In the genomic region with DNA sequence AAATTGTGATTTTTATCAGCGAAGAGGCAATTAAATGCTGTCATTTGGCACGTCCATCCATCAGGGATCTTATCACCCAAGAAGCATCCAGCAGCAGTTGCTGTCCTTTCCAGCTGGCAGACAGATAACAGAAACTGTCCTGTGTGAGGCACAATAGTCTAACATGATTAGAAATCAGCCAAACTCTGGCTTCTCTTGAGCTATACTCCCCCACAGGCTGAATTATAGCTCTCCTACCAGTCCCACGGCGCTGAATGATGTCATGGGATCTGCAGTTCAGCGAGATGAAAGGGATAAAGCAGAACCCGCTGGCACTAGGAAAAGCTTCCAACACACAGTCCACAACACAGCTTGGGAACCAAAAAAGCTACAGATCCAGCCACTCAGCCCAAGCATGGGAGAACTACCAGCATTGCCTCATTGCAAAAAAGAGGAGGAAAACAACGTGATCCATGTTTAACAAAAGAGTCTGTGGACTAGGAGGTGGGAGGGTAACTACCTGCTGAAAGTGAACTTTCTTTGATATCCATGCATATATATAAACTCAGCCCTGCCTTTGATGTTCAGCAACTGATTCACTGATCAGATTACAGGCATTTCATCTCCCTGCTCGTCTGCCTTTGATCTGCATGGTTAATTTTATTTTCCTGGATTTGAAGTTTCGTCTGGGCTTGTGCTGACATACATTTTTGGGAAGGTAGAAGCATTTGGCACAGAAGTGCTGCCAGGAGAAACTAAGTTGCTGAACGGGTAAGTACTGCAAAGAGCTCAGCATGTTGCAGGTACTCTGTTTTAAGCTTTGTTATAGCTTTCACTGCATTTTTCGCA, we compare ENCODE assay signal across 8 cellular contexts. TPM values are rescaled to one million over a fixed set of nuclear protein-coding genes. Genes with fewer than 3 reads are reported as not detected.
DNase-seq lines count a peak whose midpoint lies in the region; ATAC-seq and TF ChIP-seq lines count a peak whose summit lies in the region.

A gene with protein sequence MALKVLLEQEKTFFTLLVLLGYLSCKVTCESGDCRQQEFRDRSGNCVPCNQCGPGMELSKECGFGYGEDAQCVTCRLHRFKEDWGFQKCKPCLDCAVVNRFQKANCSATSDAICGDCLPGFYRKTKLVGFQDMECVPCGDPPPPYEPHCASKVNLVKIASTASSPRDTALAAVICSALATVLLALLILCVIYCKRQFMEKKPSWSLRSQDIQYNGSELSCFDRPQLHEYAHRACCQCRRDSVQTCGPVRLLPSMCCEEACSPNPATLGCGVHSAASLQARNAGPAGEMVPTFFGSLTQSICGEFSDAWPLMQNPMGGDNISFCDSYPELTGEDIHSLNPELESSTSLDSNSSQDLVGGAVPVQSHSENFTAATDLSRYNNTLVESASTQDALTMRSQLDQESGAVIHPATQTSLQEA (plus strand): TSS at position 314 of the 828 bp plus-strand sequence. CDS start 19,772 bp downstream, outside the sequence.

- in situ Hi-C loops in SK-MEL-5 (cut with HindIII; ENCODE audit: low pct_unique_long_range_greater_than_20kb, low sequenced_read_pairs), result no loop called here

- peaks cover 8% of the 10 kb centered on the region for H3K27me3 Mint-ChIP-seq in glutamatergic neuron (ENCODE audit: unreplicated experiment)

- peak within 1 kb of the TSS; percentile 97 for H3K4me3 Mint-ChIP-seq in glutamatergic neuron (ENCODE audit: unreplicated experiment)

- H3K4me3 ChIP-seq in GM06990 (replicated peaks; ENCODE audit: low read depth, low read length), result peak within 1 kb of the TSS; percentile 57

- H3K4me1 Mint-ChIP-seq in glutamatergic neuron (ENCODE audit: low read depth, unreplicated experiment), result peaks cover 28% of the 10 kb centered on the region

- peak within 1 kb of the TSS; percentile 98 for H3K27ac Mint-ChIP-seq in glutamatergic neuron (ENCODE audit: unreplicated experiment)

- H3K9me3 Mint-ChIP-seq in glutamatergic neuron (ENCODE audit: unreplicated experiment), result peaks cover 18% of the 10 kb centered on the region

- H3K36me3 ChIP-seq in GM06990 (ENCODE audit: control insufficient read depth, insufficient read depth, low read length), result no peaks in the 10 kb centered on the region

- no peaks in the 10 kb centered on the region for H3K27me3 ChIP-seq in GM06990 (replicated peaks; ENCODE audit: control insufficient read depth, insufficient read depth, low read length)

- H3K36me3 Mint-ChIP-seq in glutamatergic neuron (ENCODE audit: unreplicated experiment), result no peaks in the 10 kb centered on the region

- DNase-seq in GM06990 (ENCODE audit: extremely low read depth, insufficient read length) (no peak), SK-MEL-5 (ENCODE audit: low read depth, low spot score) (peak; percentile 100), glutamatergic neuron (peak; percentile 75), renal cortical epithelial cell (ENCODE audit: low read depth) (peak; percentile 57), left colon (no peak), cerebellar nuclear complex (lab: John Stamatoyannopoulos, UW) (no peak)
- DNase-seq in activated CD4-positive, alpha-beta T cell treated with anti-CD3 and anti-CD28 coated beads for 48 hours, result no peak

- no peak for TF ChIP-seq CTCF in GM06990 (IDR thresholded peaks at IDR 0.05; ENCODE audit: insufficient read depth, low read length, poor library complexity, severe bottlenecking)
- no peak for TF ChIP-seq CTCF in glutamatergic neuron (IDR thresholded peaks at IDR 0.05; ENCODE audit: partially characterized antibody, unreplicated experiment)

- intact Hi-C loops in left colon (cut with DNase I, micrococcal nuclease), result no loop called here

- ATAC-seq in left colon (no peak), HG02970 (IDR thresholded peaks at IDR 0.05; ENCODE audit: low FRiP score, unreplicated experiment) (no peak)

RNA-seq across cellular contexts. Expression of the gene that starts here (rescaled TPM):
- 128 and 130 TPM in 2 replicates for total RNA-seq in SK-MEL-5 (2014; rRNA removed; shearing (Covaris generic))
- 143 and 197 TPM in 2 replicates for polyA plus RNA-seq in SK-MEL-5 (2015; cell fraction: cytosol; rRNA removed)
- polyA plus RNA-seq in SK-MEL-5 (2015; cell fraction: nucleus; rRNA removed), result 194 and 211 TPM in 2 replicates
- total RNA-seq in glutamatergic neuron (ENCODE audit: unreplicated experiment) (188 TPM), renal cortical epithelial cell (22.5 and 30.2 TPM in 2 replicates), left colon (1 to 10 TPM in 1 of 2 donors, under 1 TPM in 1; 0.55 to 1.1 TPM)

Comparison
In these comparisons a context has a peak if more than half of its experiments do, and no peak if none do; other contexts are left out.
1. RNA of the gene that starts here (total RNA-seq): 188 TPM in glutamatergic neuron (single experiment), 128 to 130 TPM in SK-MEL-5 and 22.5 to 30.2 TPM in renal cortical epithelial cell; 0.55 to 1.1 TPM in left colon; every median in the first group is over 10 times any median in the second.
2. DNase-seq: peak in SK-MEL-5 (single experiment), glutamatergic neuron (single experiment) and renal cortical epithelial cell (single experiment); none in GM06990 (single experiment), left colon (0 of 2), activated CD4-positive, alpha-beta T cell treated with anti-CD3 and anti-CD28 coated beads for 48 hours (single experiment) and cerebellar nuclear complex (0 of 2).